In genomic region chr1:82565146-82565545, GRCh38 we compare ENCODE assay signal across 9 cellular contexts.
A peak's percentile ranks its signal among the peaks of the same experiment; 100 is the strongest.
DNase-seq lines count a peak whose midpoint lies in the region; ATAC-seq and TF ChIP-seq lines count a peak whose summit lies in the region.
"Had no signal": no experiment of that assay in that cellular context is flagged by ENCODE, and none has a peak within 500 bp of the region (broad histone marks: within the 10 kb centered on the region; RNA-seq: fewer than 3 reads in every experiment).

No MANE protein-coding gene starts in this region.

- POLR2A ChIA-PET in activated CD4-positive, alpha-beta T cell treated with anti-CD3 and anti-CD28 coated beads for 36 hours (lab: Charles Lee) = no interaction called here

- H3K27ac Mint-ChIP-seq in endodermal cell = peak overlapping the region; percentile 46
- no peak overlapping the region for H3K27ac Mint-ChIP-seq in activated CD4-positive, alpha-beta T cell treated with anti-CD3 and anti-CD28 coated beads for 36 hours
- H3K27ac Mint-ChIP-seq: CD4-positive, CD25-positive, alpha-beta regulatory T cell had no signal

- H3K9ac ChIP-seq in endodermal cell (ENCODE audit: extremely low read depth, low read length, poor library complexity, severe bottlenecking) = no peak overlapping the region

- no peak for ATAC-seq in activated CD4-positive, alpha-beta T cell treated with anti-CD3 and anti-CD28 coated beads for 36 hours
- ATAC-seq in stimulated activated naive CD8-positive, alpha-beta T cell treated with anti-CD3 and anti-CD28 coated beads, Interleukin-15, Interleukin-2, amounts not matched to agents 100 U/mL and 50 U/mL, for 24 hours = no peak

- CTCF ChIA-PET in activated CD4-positive, alpha-beta T cell treated with anti-CD3 and anti-CD28 coated beads for 36 hours (lab: Charles Lee) = no interaction called here

- WGBS in endodermal cell (ENCODE audit: insufficient coverage in 1 of 2, insufficient read length in 1 of 2), 2 experiments = 75 to 81% methylated on average over 2 to 3 of the region's 3 CpGs

- H3K4me1 Mint-ChIP-seq in endodermal cell = peaks cover 22% of the 10 kb centered on the region
- H3K4me1 Mint-ChIP-seq in activated CD4-positive, alpha-beta T cell treated with anti-CD3 and anti-CD28 coated beads for 36 hours = no peaks in the 10 kb centered on the region
- H3K4me1 Mint-ChIP-seq: CD4-positive, CD25-positive, alpha-beta regulatory T cell had no signal

- no peak overlapping the region for H3K4me3 ChIP-seq in MG63
- H3K4me3 ChIP-seq in endodermal cell (ENCODE audit: low read length) = no peak overlapping the region

- H3K27me3 ChIP-seq in MG63 (no peaks in the 10 kb centered on the region), endodermal cell (ENCODE audit: control insufficient read depth, insufficient read depth, low read length, poor library complexity, severe bottlenecking) (no peaks in the 10 kb centered on the region)

- H3K9me3 ChIP-seq in MG63 = no peaks in the 10 kb centered on the region
- H3K9me3 ChIP-seq in endodermal cell (ENCODE audit: control insufficient read depth, low read length) = no peaks in the 10 kb centered on the region

- H3K9me3 Mint-ChIP-seq in endodermal cell = no peaks in the 10 kb centered on the region
- no peaks in the 10 kb centered on the region for H3K9me3 Mint-ChIP-seq in activated CD4-positive, alpha-beta T cell treated with anti-CD3 and anti-CD28 coated beads for 36 hours (ENCODE audit: low read depth)

- no peak overlapping the region for H3K4me3 Mint-ChIP-seq in endodermal cell
- H3K4me3 Mint-ChIP-seq in activated CD4-positive, alpha-beta T cell treated with anti-CD3 and anti-CD28 coated beads for 36 hours = no peak overlapping the region
- H3K4me3 Mint-ChIP-seq: CD4-positive, CD25-positive, alpha-beta regulatory T cell had no signal

- H3K4me1 ChIP-seq in endodermal cell (ENCODE audit: control insufficient read depth, insufficient read depth, low read length) = peaks cover 4% of the 10 kb centered on the region

- H3K36me3 Mint-ChIP-seq in endodermal cell (ENCODE audit: low read depth) = no peaks in the 10 kb centered on the region
- no peaks in the 10 kb centered on the region for H3K36me3 Mint-ChIP-seq in activated CD4-positive, alpha-beta T cell treated with anti-CD3 and anti-CD28 coated beads for 36 hours (ENCODE audit: low read depth)
- H3K36me3 Mint-ChIP-seq: CD4-positive, CD25-positive, alpha-beta regulatory T cell had no signal

- DNase-seq in AG08395 (ENCODE audit: low spot score) (peak; percentile 79), MG63 (peak; percentile 65), endodermal cell (peak; percentile 60), lung microvascular endothelial cell (ENCODE audit: low read depth in 2 of 2) (peak; percentile 4 to 46), NCI-H1694 (lab: John Stamatoyannopoulos, UW) (no peak), nucleus accumbens (lab: John Stamatoyannopoulos, UW) (no peak)
- no peak for DNase-seq in activated CD4-positive, alpha-beta T cell treated with anti-CD3 and anti-CD28 coated beads for 36 hours
- no peak for DNase-seq in stimulated activated naive CD8-positive, alpha-beta T cell treated with anti-CD3 and anti-CD28 coated beads, Interleukin-15, Interleukin-2, amounts not matched to agents 100 U/mL and 50 U/mL, for 24 hours
- DNase-seq: CD4-positive, CD25-positive, alpha-beta regulatory T cell had no signal

- no peaks in the 10 kb centered on the region for H3K27me3 Mint-ChIP-seq in endodermal cell (ENCODE audit: insufficient read depth)
- no peaks in the 10 kb centered on the region for H3K27me3 Mint-ChIP-seq in activated CD4-positive, alpha-beta T cell treated with anti-CD3 and anti-CD28 coated beads for 36 hours
- H3K27me3 Mint-ChIP-seq: CD4-positive, CD25-positive, alpha-beta regulatory T cell had no signal

- intact Hi-C loops in activated CD4-positive, alpha-beta T cell treated with anti-CD3 and anti-CD28 coated beads for 36 hours (cut with DNase I, micrococcal nuclease) = no loop called here

- H3K36me3 ChIP-seq in MG63 (no peaks in the 10 kb centered on the region), endodermal cell (ENCODE audit: control insufficient read depth, insufficient read depth, low read length) (no peaks in the 10 kb centered on the region)

- H3K27ac ChIP-seq in endodermal cell (ENCODE audit: low read depth, low read length) = no peak overlapping the region

- TF ChIP-seq CTCF in endodermal cell (conservative IDR thresholded peaks at IDR 0.05) = peak; percentile 42

Comparison
In these comparisons a context has a peak if more than half of its experiments do, and no peak if none do; other contexts are left out.
1. DNase-seq: peak in AG08395 (single experiment), MG63 (single experiment), endodermal cell (single experiment) and lung microvascular endothelial cell (2 of 2); none in activated CD4-positive, alpha-beta T cell treated with anti-CD3 and anti-CD28 coated beads for 36 hours (single experiment), stimulated activated naive CD8-positive, alpha-beta T cell treated with anti-CD3 and anti-CD28 coated beads, Interleukin-15, Interleukin-2, amounts not matched to agents 100 U/mL and 50 U/mL, for 24 hours (single experiment), NCI-H1694 (single experiment) and nucleus accumbens (0 of 56).